23 cellular contexts compared by ENCODE assay signal in genomic region chr7:10759120-10759519, GRCh38.
DNase-seq lines count a peak whose midpoint lies in the region; ATAC-seq, FAIRE-seq and TF ChIP-seq lines count a peak whose summit lies in the region.
"Had no signal": no experiment of that assay in that cellular context is flagged by ENCODE, and none has a peak within 500 bp of the region (broad histone marks: within the 10 kb centered on the region; RNA-seq: fewer than 3 reads in every experiment).

No MANE protein-coding gene starts in this region.

- no TSS peak for BruUV-seq in GM12878 (replicated peaks; lab: Mats Ljungman, UMichigan)

- H4K91ac ChIP-seq in H1 (replicated peaks; ENCODE audit: insufficient read length, low read length) = no peak overlapping the region

- no peak overlapping the region for H4K5ac ChIP-seq in H1 (ENCODE audit: insufficient read length, low read depth, low read length)

- no peak overlapping the region for H3K14ac ChIP-seq in H1 (ENCODE audit: insufficient read length)

- H3K79me2 ChIP-seq in GM12878 (ENCODE audit: control insufficient read depth, insufficient read depth, low read length) (no peaks in the 10 kb centered on the region), H1 (ENCODE audit: control insufficient read depth in 1 of 2, insufficient read depth in 2 of 2, low read length in 2 of 2) (no peaks in the 10 kb centered on the region), smooth muscle cell (ENCODE audit: low read depth) (no peaks in the 10 kb centered on the region)

- no peak overlapping the region for H2BK15ac ChIP-seq in H1 (ENCODE audit: low read length)

- FAIRE-seq in GM12878 (lab: Jason Lieb, UNC) = no peak
- no peak for FAIRE-seq in H1 (lab: Jason Lieb, UNC)
- FAIRE-seq: A549, D721Med, G401.6, GM12892, GM18507, GM19239 had no signal

- RAD21 ChIA-PET in GM12878 (lab: Charles Lee; ENCODE audit: unreplicated experiment) = no interaction called here

- H4K20me1 ChIP-seq in GM12878 (ENCODE audit: control insufficient read depth, insufficient read depth) (no peaks in the 10 kb centered on the region), H1 (replicated peaks in 1 of 2; ENCODE audit: control insufficient read depth in 1 of 2, insufficient read depth in 2 of 2, low read length in 2 of 2) (no peaks in the 10 kb centered on the region), smooth muscle cell (ENCODE audit: low read depth) (no peaks in the 10 kb centered on the region)
- H4K20me1 ChIP-seq: BLaER1 treated with 17β-estradiol and CSF1 and Interleukin-3, amounts not matched to agents 10 nM and 100 nM had no signal

- H3K27me3 ChIP-seq in GM12878 (replicated peaks in 1 of 2; ENCODE audit: control insufficient read depth in 2 of 2, insufficient read depth in 2 of 2, low read length in 1 of 2) (no peaks in the 10 kb centered on the region), H1 (replicated peaks in 1 of 4; ENCODE audit: control insufficient read depth in 3 of 4, extremely low read depth in 1 of 4, insufficient read depth in 3 of 4, low read length in 3 of 4) (peaks cover 0 to 1% (median 0%) of the 10 kb centered on the region in 4 experiments; a peak in 1 of 7 replicates), smooth muscle cell (ENCODE audit: low read depth) (no peaks in the 10 kb centered on the region)
- H3K27me3 ChIP-seq: BLaER1 treated with 17β-estradiol and CSF1 and Interleukin-3, amounts not matched to agents 10 nM and 100 nM had no signal

- H3K4me3 ChIP-seq in HEK293 (ENCODE audit: low read depth, low read length) = no peak overlapping the region
- H3K4me3 ChIP-seq in GM12878 = no peak overlapping the region
- no peak overlapping the region for H3K4me3 ChIP-seq in H1 (ENCODE audit: extremely low read depth in 1 of 4, insufficient read depth in 2 of 4, low read depth in 3 of 4, low read length in 4 of 4)
- no peak overlapping the region for H3K4me3 ChIP-seq in smooth muscle cell
- H3K4me3 ChIP-seq: A549 had no signal

- no peak overlapping the region for H2BK12ac ChIP-seq in H1 (ENCODE audit: low read depth, low read length)

- intact Hi-C loops in GM12878 (cut with micrococcal nuclease; ENCODE audit: unreplicated experiment) = no loop called here

- TF ChIP-seq POLR2A in GM12878 (IDR thresholded peaks at IDR 0.05; ENCODE audit: low read depth, low read length) = no peak
- no peak for TF ChIP-seq POLR2A in H1 (IDR thresholded peaks at IDR 0.05; ENCODE audit: control extremely low read depth in 1 of 2, low read depth in 2 of 2, low read length in 2 of 2)

- no peaks in the 10 kb centered on the region for H3K9me3 ChIP-seq in HEK293 (ENCODE audit: control insufficient read depth, insufficient read depth, low read depth, low read length)
- H3K9me3 ChIP-seq in GM12878 (replicated peaks; ENCODE audit: control insufficient read depth, insufficient read depth, low read length) = no peaks in the 10 kb centered on the region; the same call in 2 of the 3 replicates
- no peaks in the 10 kb centered on the region for H3K9me3 ChIP-seq in H1 (ENCODE audit: insufficient read depth in 2 of 2, low read depth in 1 of 2, low read length in 1 of 2)
- no peaks in the 10 kb centered on the region for H3K9me3 ChIP-seq in smooth muscle cell (replicated peaks; ENCODE audit: low read depth)

- H2BK5ac ChIP-seq in H1 (ENCODE audit: low read depth, low read length) = peak overlapping the region; percentile 62; the same call in 1 of the 2 replicates

- TF ChIP-seq CTCF in HEK293 (tag by site-specific recombination; IDR thresholded peaks at IDR 0.05) = no peak
- no peak for TF ChIP-seq CTCF in GM12878 (IDR thresholded peaks at IDR 0.05 in 2 of 3, conservative IDR thresholded peaks at IDR 0.05 in 1 of 3; ENCODE audit: control insufficient read depth in 2 of 3, extremely low read depth in 1 of 3, insufficient read depth in 1 of 3, low read depth in 3 of 3, low read length in 3 of 3)
- no peak for TF ChIP-seq CTCF in H1 (IDR thresholded peaks at IDR 0.05; ENCODE audit: control extremely low read depth in 1 of 3, insufficient read depth in 1 of 3, low read depth in 1 of 3, low read length in 3 of 3)
- TF ChIP-seq CTCF in smooth muscle cell (IDR thresholded peaks at IDR 0.05; ENCODE audit: borderline replicate concordance, insufficient read depth, poor library complexity, severe bottlenecking) = no peak

- H3K4me1 ChIP-seq in HEK293 (ENCODE audit: control insufficient read depth, insufficient read depth, low read length) (no peaks in the 10 kb centered on the region), GM12878 (ENCODE audit: control insufficient read depth, insufficient read depth, low read length) (no peaks in the 10 kb centered on the region), H1 (replicated peaks in 1 of 4; ENCODE audit: control insufficient read depth in 3 of 4, insufficient read depth in 4 of 4, low read length in 3 of 4) (no peaks in the 10 kb centered on the region), smooth muscle cell (ENCODE audit: low read depth) (peaks cover 6% of the 10 kb centered on the region)
- H3K4me1 ChIP-seq: A549; BLaER1 treated with 17β-estradiol and CSF1 and Interleukin-3, amounts not matched to agents 10 nM and 100 nM; Caco-2 had no signal

- no peak overlapping the region for H2AK5ac ChIP-seq in H1 (ENCODE audit: low read depth, low read length)

- no peaks in the 10 kb centered on the region for H3F3A ChIP-seq in smooth muscle cell (ENCODE audit: low read depth)

- TF ChIP-seq EP300 in GM12878 (IDR thresholded peaks at IDR 0.05; ENCODE audit: borderline replicate concordance in 1 of 2, control insufficient read depth in 1 of 2, low read depth in 2 of 2, low read length in 2 of 2) (no peak), H1 (IDR thresholded peaks at IDR 0.05; ENCODE audit: borderline replicate concordance in 1 of 2, low read depth in 2 of 2, low read length in 2 of 2) (no peak)

- H3K4me2 ChIP-seq in GM12878 (ENCODE audit: control insufficient read depth, insufficient read depth) (no peak overlapping the region), H1 (ENCODE audit: insufficient read depth in 1 of 2, low read depth in 2 of 2, low read length in 2 of 2) (no peak overlapping the region), smooth muscle cell (no peak overlapping the region)
- H3K4me2 ChIP-seq: A549; BLaER1 treated with 17β-estradiol and CSF1 and Interleukin-3, amounts not matched to agents 10 nM and 100 nM had no signal

- ATAC-seq in GM12878 = no peak
- ATAC-seq in HG03354 (IDR thresholded peaks at IDR 0.05; ENCODE audit: poor library complexity, severe bottlenecking, unreplicated experiment) = no peak
- ATAC-seq: A549; CD8-positive, alpha-beta T cell had no signal

- H3K36me3 ChIP-seq in HEK293 (ENCODE audit: control insufficient read depth in 2 of 2, insufficient read depth in 1 of 2, low read length in 2 of 2) = no peaks in the 10 kb centered on the region
- H3K36me3 ChIP-seq in GM12878 (ENCODE audit: control insufficient read depth in 2 of 2, insufficient read depth in 2 of 2, low read length in 1 of 2) = no peaks in the 10 kb centered on the region
- no peaks in the 10 kb centered on the region; a peak in 1 of 8 replicates for H3K36me3 ChIP-seq in H1 (ENCODE audit: control insufficient read depth in 2 of 4, insufficient read depth in 4 of 4, low read length in 3 of 4)
- no peaks in the 10 kb centered on the region for H3K36me3 ChIP-seq in smooth muscle cell (ENCODE audit: low read depth)
- H3K36me3 ChIP-seq: BLaER1 treated with 17β-estradiol and CSF1 and Interleukin-3, amounts not matched to agents 10 nM and 100 nM had no signal

- CTCF ChIA-PET in HEK293 (lab: Yijun Ruan, JAX) (no interaction called here), GM12878 (lab: Yijun Ruan, JAX) (no interaction called here), H1 (lab: Charles Lee; ENCODE audit: partially characterized antibody) (interaction anchor here (0.6 to 1.5 kb wide), 2 partner anchors 17 to 131 kb away, joined by 3 read pairs; no protein-coding TSS in a partner anchor)

- H3K18ac ChIP-seq in H1 (ENCODE audit: extremely low read depth, low read length) = no peak overlapping the region

- no peak overlapping the region for H3K27ac ChIP-seq in HEK293 (ENCODE audit: extremely low read depth, low read depth, low read length)
- no peak overlapping the region for H3K27ac ChIP-seq in GM12878 (ENCODE audit: control insufficient read depth, insufficient read depth)
- no peak overlapping the region for H3K27ac ChIP-seq in H1 (ENCODE audit: low read depth, low read length)
- peak overlapping the region; percentile 24 for H3K27ac ChIP-seq in smooth muscle cell (ENCODE audit: low read depth)
- H3K27ac ChIP-seq: 22Rv1; A549; BLaER1 treated with 17β-estradiol and CSF1 and Interleukin-3, amounts not matched to agents 10 nM and 100 nM; C4-2B had no signal

- no peak overlapping the region for H3K4ac ChIP-seq in H1 (replicated peaks; ENCODE audit: insufficient read length, low read depth, low read length)

- no peak overlapping the region for H4K8ac ChIP-seq in H1 (ENCODE audit: extremely low read depth, insufficient read depth, low read length)

- H3K79me1 ChIP-seq in H1 (ENCODE audit: low read depth, low read length) = no peaks in the 10 kb centered on the region

- no peaks in the 10 kb centered on the region for H3K23me2 ChIP-seq in H1 (ENCODE audit: low read depth, low read length)

- H3K56ac ChIP-seq in H1 (replicated peaks; ENCODE audit: insufficient read length, low read depth, low read length) = no peak overlapping the region

- SMC1A ChIA-PET in GM12878 (lab: Charles Lee; ENCODE audit: uncharacterized antibody, unreplicated experiment) = no interaction called here

- H2BK20ac ChIP-seq in H1 (ENCODE audit: low read length) = no peak overlapping the region; the same call in 1 of the 2 replicates

- POLR2A ChIA-PET in HEK293 (lab: Yijun Ruan, JAX) = no interaction called here
- POLR2A ChIA-PET in GM12878 (lab: Charles Lee) = no interaction called here
- POLR2A ChIA-PET in H1 (lab: Charles Lee; ENCODE audit: partially characterized antibody) = no interaction called here

- no peak overlapping the region for H3K23ac ChIP-seq in H1 (ENCODE audit: insufficient read length)

- WGBS in GM12878 (ENCODE audit: insufficient coverage, insufficient replicate concordance, low lambda C conversion rate, missing lambda C conversion rate) = 56% methylated on average over 2 of the region's 2 CpGs
- WGBS in H1 (ENCODE audit: extremely low coverage in 1 of 2, insufficient coverage in 1 of 2, insufficient read length in 1 of 2, insufficient replicate concordance in 2 of 2, low coverage in 1 of 2, low lambda C conversion rate in 2 of 2, missing lambda C conversion rate in 1 of 2), 2 experiments = 90% methylated on average over 2 of the region's 2 CpGs; no CpG with 5 or more reads in 1 of the 2 experiments
- 86% methylated on average over 2 of the region's 2 CpGs for WGBS in smooth muscle cell (ENCODE audit: low lambda C conversion rate)

- TF ChIP-seq RAD21 in GM12878 (IDR thresholded peaks at IDR 0.05; ENCODE audit: insufficient read depth, low read depth, low read length) = no peak
- no peak for TF ChIP-seq RAD21 in H1 (IDR thresholded peaks at IDR 0.05 in 1 of 2, conservative IDR thresholded peaks at IDR 0.05 in 1 of 2; ENCODE audit: low read depth in 2 of 2, low read length in 2 of 2)

- H3K9ac ChIP-seq in GM12878 (ENCODE audit: control insufficient read depth, insufficient read depth, low read length) = no peak overlapping the region
- no peak overlapping the region for H3K9ac ChIP-seq in H1 (replicated peaks in 1 of 4; ENCODE audit: extremely low read depth in 1 of 4, low read depth in 3 of 4, low read length in 3 of 4)
- H3K9ac ChIP-seq in smooth muscle cell (ENCODE audit: low read depth) = no peak overlapping the region
- H3K9ac ChIP-seq: BLaER1 treated with 17β-estradiol and CSF1 and Interleukin-3, amounts not matched to agents 10 nM and 100 nM had no signal

- H2BK120ac ChIP-seq in H1 (replicated peaks; ENCODE audit: low read depth, low read length) = no peak overlapping the region

- DNase-seq in GM12878 (ENCODE audit: low read depth, low spot score) = no peak
- no peak for DNase-seq in H1 (ENCODE audit: low read depth in 1 of 2, low spot score in 2 of 2)
- no peak for DNase-seq in smooth muscle cell (lab: John Stamatoyannopoulos, UW; ENCODE audit: unreplicated experiment)
- no peak for DNase-seq in HuH-7.5 (ENCODE audit: low spot score)
- no peak for DNase-seq in NCI-H446 (lab: John Stamatoyannopoulos, UW)
- DNase-seq: AML-193; Caco-2; Calu3; CD4-positive, alpha-beta T cell; CD8-positive, alpha-beta T cell; DMS79 treated with DMSO at 0.1 percent for 48 hours; GF-D8 had no signal

- in situ Hi-C loops in GM12878 (cut with MboI) = no loop called here

- H2AFZ ChIP-seq in GM12878 (ENCODE audit: control insufficient read depth, low read depth, low read length) = no peak overlapping the region
- peak overlapping the region; percentile 97 for H2AFZ ChIP-seq in H1 (ENCODE audit: low read length)
- H2AFZ ChIP-seq in smooth muscle cell (ENCODE audit: low read depth) = peak overlapping the region; percentile 21
